ENCODE assay signal across 8 cellular contexts in genomic region chr7:55534262-55534915, GRCh38. TPM values are rescaled to one million over a fixed set of nuclear protein-coding genes. Genes with fewer than 3 reads are reported as not detected.
DNase-seq lines count a peak whose midpoint lies in the region; ATAC-seq and TF ChIP-seq lines count a peak whose summit lies in the region.

No MANE protein-coding gene starts in this region.

- peak overlapping the region; percentile 9 for H3K4me3 ChIP-seq in CD8-positive, alpha-beta memory T cell (ENCODE audit: low read length)
- no peak overlapping the region for H3K4me3 ChIP-seq in HL-60 (replicated peaks; ENCODE audit: insufficient read depth, low read length)
- peak overlapping the region in 1 of 2 experiments; percentile 33 for H3K4me3 ChIP-seq in neutrophil (ENCODE audit: low read depth in 1 of 2, low read length in 1 of 2)
- H3K4me3 ChIP-seq in upper lobe of left lung, result no peak overlapping the region

- peaks cover 0 to 4% of the 10 kb centered on the region in 2 donors for H3K27me3 Mint-ChIP-seq in CD8-positive, alpha-beta memory T cell
- H3K27me3 Mint-ChIP-seq in chondrocyte (ENCODE audit: low read depth), result no peaks in the 10 kb centered on the region

- H3K27me3 ChIP-seq in CD8-positive, alpha-beta memory T cell (ENCODE audit: insufficient read depth, low read length, poor library complexity, severe bottlenecking), result no peaks in the 10 kb centered on the region
- no peaks in the 10 kb centered on the region for H3K27me3 ChIP-seq in HL-60 (ENCODE audit: insufficient read depth, poor library complexity, severe bottlenecking)
- H3K27me3 ChIP-seq in neutrophil, result no peaks in the 10 kb centered on the region
- no peaks in the 10 kb centered on the region for H3K27me3 ChIP-seq in upper lobe of left lung

- peak overlapping the region; percentile 60 to 91 (median 81) for H3K4me3 Mint-ChIP-seq in CD8-positive, alpha-beta memory T cell
- H3K4me3 Mint-ChIP-seq in chondrocyte (ENCODE audit: unreplicated experiment), result no peak overlapping the region

- H3K9me3 ChIP-seq in CD8-positive, alpha-beta memory T cell (ENCODE audit: low read length), result no peaks in the 10 kb centered on the region
- no peaks in the 10 kb centered on the region for H3K9me3 ChIP-seq in neutrophil
- no peaks in the 10 kb centered on the region for H3K9me3 ChIP-seq in upper lobe of left lung

- no peaks in the 10 kb centered on the region for H3K36me3 Mint-ChIP-seq in CD8-positive, alpha-beta memory T cell
- H3K36me3 Mint-ChIP-seq in chondrocyte (ENCODE audit: low read depth), result no peaks in the 10 kb centered on the region

- peak in 3 of 5 donors; percentile 9 to 68 (median 19) for DNase-seq in CD8-positive, alpha-beta memory T cell
- DNase-seq in HL-60 (ENCODE audit: low read depth in 1 of 2, low spot score in 1 of 2) (peak; percentile 64 to 88), chondrocyte (ENCODE audit: low spot score) (no peak), upper lobe of left lung (peak in 1 of 2 donors; percentile 69), NCI-H510A (lab: John Stamatoyannopoulos, UW) (no peak)

- H3K27ac ChIP-seq in CD8-positive, alpha-beta memory T cell (ENCODE audit: low read depth, low read length), result no peak overlapping the region
- peak overlapping the region; percentile 63 for H3K27ac ChIP-seq in HL-60 (replicated peaks)
- peak overlapping the region; percentile 43 for H3K27ac ChIP-seq in VCaP
- peak overlapping the region; percentile 88 for H3K27ac ChIP-seq in neutrophil
- peak overlapping the region; percentile 60 to 80 (median 68) for H3K27ac ChIP-seq in upper lobe of left lung

- peaks cover 4% of the 10 kb centered on the region for H3K36me3 ChIP-seq in CD8-positive, alpha-beta memory T cell (ENCODE audit: insufficient read depth, low read length)
- H3K36me3 ChIP-seq in neutrophil, result no peaks in the 10 kb centered on the region
- no peaks in the 10 kb centered on the region for H3K36me3 ChIP-seq in upper lobe of left lung

- TF ChIP-seq CTCF in HL-60 (IDR thresholded peaks at IDR 0.05; ENCODE audit: insufficient read depth, low read length) (no peak), VCaP (conservative IDR thresholded peaks at IDR 0.05) (no peak), chondrocyte (IDR thresholded peaks at IDR 0.05) (no peak), neutrophil (IDR thresholded peaks at IDR 0.05) (no peak), upper lobe of left lung (IDR thresholded peaks at IDR 0.05) (no peak)

- H3K9me3 Mint-ChIP-seq in CD8-positive, alpha-beta memory T cell, result no peaks in the 10 kb centered on the region
- no peaks in the 10 kb centered on the region for H3K9me3 Mint-ChIP-seq in chondrocyte (ENCODE audit: low read depth)

- TF ChIP-seq POLR2A in upper lobe of left lung (IDR thresholded peaks at IDR 0.05), result no peak

- 53 to 63% methylated on average over 8 of the region's 8 CpGs for WGBS in upper lobe of left lung, 2 donors

- POLR2A ChIA-PET in CD8-positive, alpha-beta memory T cell (lab: Charles Lee), result interaction anchor here (0.6 to 1.8 kb wide), 6 partner anchors 10 to 97 kb away, joined by 3 to 9 read pairs (median 4); no protein-coding TSS in a partner anchor

- peaks cover 67% of the 10 kb centered on the region for H3K4me1 ChIP-seq in CD8-positive, alpha-beta memory T cell (ENCODE audit: insufficient read depth, low read length)
- H3K4me1 ChIP-seq in neutrophil (ENCODE audit: control insufficient read depth in 1 of 2, insufficient read depth in 1 of 2, low read depth in 1 of 2, low read length in 1 of 2), result peaks cover 65 to 72% of the 10 kb centered on the region in 2 experiments
- H3K4me1 ChIP-seq in upper lobe of left lung, result peaks cover 31 to 48% (median 45%) of the 10 kb centered on the region in 4 donors

- CTCF ChIA-PET in CD8-positive, alpha-beta memory T cell (lab: Charles Lee), result interaction anchor here (0.8 to 2.2 kb wide), 10 partner anchors 13 to 431 kb away, joined by 3 to 7 read pairs (median 3); partner anchors contain the start of gene VOPP1

- peaks cover 87 to 96% (median 95%) of the 10 kb centered on the region in 3 donors for H3K4me1 Mint-ChIP-seq in CD8-positive, alpha-beta memory T cell
- H3K4me1 Mint-ChIP-seq in chondrocyte (ENCODE audit: low read depth), result peaks cover 70% of the 10 kb centered on the region

- peak overlapping the region; percentile 76 to 99 (median 95) for H3K27ac Mint-ChIP-seq in CD8-positive, alpha-beta memory T cell
- H3K27ac Mint-ChIP-seq in chondrocyte (ENCODE audit: unreplicated experiment), result peak overlapping the region; percentile 97

- peak; percentile 66 for ATAC-seq in GM21381 (IDR thresholded peaks at IDR 0.05; ENCODE audit: unreplicated experiment)
- ATAC-seq in upper lobe of left lung (ENCODE audit: low FRiP score in 2 of 2), result peak; percentile 72 to 81

- peak in 1 of 4 donors; percentile 56 for TF ChIP-seq EP300 in upper lobe of left lung (IDR thresholded peaks at IDR 0.05)

RNA-seq across cellular contexts. Expression of gene VOPP1, which starts 37.9 kb away (rescaled TPM):
- total RNA-seq in CD8-positive, alpha-beta memory T cell, result 10 to 100 TPM; 65.6 to 67.3 TPM
- polyA plus RNA-seq in CD8-positive, alpha-beta memory T cell, result 34.8 TPM
- 69.2 to 78.5 TPM (median 71.6 TPM) in 3 replicates for total RNA-seq in chondrocyte
- 10 to 100 TPM; 27.2 to 67.6 (median 45.0) TPM for total RNA-seq in upper lobe of left lung

Comparison
In these comparisons a context has a peak if more than half of its experiments do, and no peak if none do; other contexts are left out.
1. DNase-seq: peak in CD8-positive, alpha-beta memory T cell (3 of 5) and HL-60 (2 of 2); none in chondrocyte (single experiment) and NCI-H510A (single experiment).